ENCODE assay signal across 21 cellular contexts in the genomic region with DNA sequence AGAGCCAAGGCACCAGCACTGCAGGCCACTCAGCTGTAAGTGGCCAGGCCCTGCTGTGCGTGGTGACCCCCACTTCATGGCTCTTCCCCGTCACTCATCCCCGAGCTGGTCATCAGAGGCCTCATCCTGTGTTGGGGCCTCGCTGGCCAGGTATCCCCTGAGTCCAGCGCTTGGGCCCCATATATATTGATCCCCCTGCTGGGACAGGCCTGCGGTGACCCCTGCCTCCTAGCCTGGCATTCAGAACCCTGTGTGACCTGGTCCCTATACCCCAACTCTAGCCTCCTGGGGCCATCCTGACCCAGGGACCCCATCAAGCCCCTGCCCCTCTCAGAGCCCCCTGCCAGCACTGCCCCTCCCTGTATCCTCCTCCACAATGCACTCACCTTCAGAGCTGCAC. TPM values are rescaled to one million over a fixed set of nuclear protein-coding genes. Genes with fewer than 3 reads are reported as not detected.
DNase-seq lines count a peak whose midpoint lies in the region; ATAC-seq and TF ChIP-seq lines count a peak whose summit lies in the region.
"Had no signal": no experiment of that assay in that cellular context is flagged by ENCODE, and none has a peak within 500 bp of the region (broad histone marks: within the 10 kb centered on the region; RNA-seq: fewer than 3 reads in every experiment).

No MANE protein-coding gene starts in this region.

- H3F3A ChIP-seq in neural progenitor cell (ENCODE audit: low read depth) = peaks cover 19% of the 10 kb centered on the region

- peaks cover 7% of the 10 kb centered on the region for H3K36me3 Mint-ChIP-seq in activated CD4-positive, alpha-beta T cell treated with anti-CD3 and anti-CD28 coated beads, Interleukin-2, amount 10 ng/mL, durations not matched to agents 24 days and 14 days (ENCODE audit: low read depth)
- H3K36me3 Mint-ChIP-seq in CD8-positive, alpha-beta memory T cell = peaks cover 0 to 8% (median 0%) of the 10 kb centered on the region in 3 donors
- no peaks in the 10 kb centered on the region for H3K36me3 Mint-ChIP-seq in activated naive CD8-positive, alpha-beta T cell treated with anti-CD3 and anti-CD28 coated beads, Interleukin-2, amount 50 U/mL, for 24 hours (ENCODE audit: low read depth)
- no peaks in the 10 kb centered on the region for H3K36me3 Mint-ChIP-seq in neural progenitor cell

- no peaks in the 10 kb centered on the region for H3K9me3 ChIP-seq in CD8-positive, alpha-beta memory T cell (ENCODE audit: low read length)
- H3K9me3 ChIP-seq in neural progenitor cell (ENCODE audit: low read depth) = no peaks in the 10 kb centered on the region
- H3K9me3 ChIP-seq: gastroesophageal sphincter, SJSA1, upper lobe of left lung had no signal

- no peak overlapping the region for H3K9ac ChIP-seq in neural progenitor cell

- CTCF ChIA-PET in CD8-positive, alpha-beta memory T cell (lab: Charles Lee) = interaction anchor here (4.9 to 11.8 kb wide), 2 partner anchors 40 to 129 kb away, joined by 20 to 521 read pairs; a partner anchor contains a TSS

- H3K27me3 ChIP-seq in CD8-positive, alpha-beta memory T cell (ENCODE audit: insufficient read depth, low read length, poor library complexity, severe bottlenecking) = no peaks in the 10 kb centered on the region
- no peaks in the 10 kb centered on the region for H3K27me3 ChIP-seq in neural progenitor cell
- H3K27me3 ChIP-seq: brain microvascular endothelial cell, gastroesophageal sphincter, SJSA1, upper lobe of left lung had no signal

- no peak overlapping the region for H3K27ac ChIP-seq in CD8-positive, alpha-beta memory T cell (ENCODE audit: low read depth, low read length)
- H3K27ac ChIP-seq in neural progenitor cell = no peak overlapping the region
- H3K27ac ChIP-seq: brain microvascular endothelial cell, epithelial cell of prostate, SJSA1 had no signal

- H2AFZ ChIP-seq in neural progenitor cell (replicated peaks) = no peak overlapping the region

- no peak overlapping the region for H3K4me3 ChIP-seq in CD8-positive, alpha-beta memory T cell (ENCODE audit: low read length)
- H3K4me3 ChIP-seq in neural progenitor cell = no peak overlapping the region
- H3K4me3 ChIP-seq: gastroesophageal sphincter, SJSA1, upper lobe of left lung had no signal

- peaks cover 14% of the 10 kb centered on the region for H4K20me1 ChIP-seq in neural progenitor cell (ENCODE audit: low read depth)

- H3K4me3 Mint-ChIP-seq in activated CD4-positive, alpha-beta T cell treated with anti-CD3 and anti-CD28 coated beads, Interleukin-2, amount 10 ng/mL, durations not matched to agents 24 days and 14 days = peak overlapping the region; percentile 14
- H3K4me3 Mint-ChIP-seq in CD8-positive, alpha-beta memory T cell = peak overlapping the region in 6 of 7 donors; percentile 10 to 76 (median 38)
- no peak overlapping the region for H3K4me3 Mint-ChIP-seq in activated naive CD8-positive, alpha-beta T cell treated with anti-CD3 and anti-CD28 coated beads, Interleukin-2, amount 50 U/mL, for 24 hours
- H3K4me3 Mint-ChIP-seq in neural progenitor cell = peak overlapping the region; percentile 48

- ATAC-seq in activated naive CD8-positive, alpha-beta T cell treated with anti-CD3 and anti-CD28 coated beads, Interleukin-2, amount 50 U/mL, for 24 hours = no peak
- ATAC-seq in HG02610 (IDR thresholded peaks at IDR 0.05; ENCODE audit: unreplicated experiment) (no peak), HG03565 (IDR thresholded peaks at IDR 0.05; ENCODE audit: unreplicated experiment) (no peak)
- ATAC-seq: gastroesophageal sphincter, left ventricle myocardium superior had no signal

- H3K27me3 Mint-ChIP-seq in activated CD4-positive, alpha-beta T cell treated with anti-CD3 and anti-CD28 coated beads, Interleukin-2, amount 10 ng/mL, durations not matched to agents 24 days and 14 days = no peaks in the 10 kb centered on the region
- no peaks in the 10 kb centered on the region for H3K27me3 Mint-ChIP-seq in CD8-positive, alpha-beta memory T cell
- H3K27me3 Mint-ChIP-seq in activated naive CD8-positive, alpha-beta T cell treated with anti-CD3 and anti-CD28 coated beads, Interleukin-2, amount 50 U/mL, for 24 hours = no peaks in the 10 kb centered on the region
- peaks cover 8% of the 10 kb centered on the region for H3K27me3 Mint-ChIP-seq in neural progenitor cell (ENCODE audit: insufficient read depth, low read depth)

- intact Hi-C loops in activated CD4-positive, alpha-beta T cell treated with anti-CD3 and anti-CD28 coated beads, Interleukin-2, amount 10 ng/mL, durations not matched to agents 24 days and 14 days (cut with micrococcal nuclease) = no loop called here

- peaks cover 24% of the 10 kb centered on the region for H3K79me2 ChIP-seq in neural progenitor cell (ENCODE audit: low read depth)

- H3K36me3 ChIP-seq in CD8-positive, alpha-beta memory T cell (ENCODE audit: insufficient read depth, low read length) = no peaks in the 10 kb centered on the region
- no peaks in the 10 kb centered on the region for H3K36me3 ChIP-seq in neural progenitor cell
- H3K36me3 ChIP-seq: brain microvascular endothelial cell, SJSA1 had no signal

- no peak for DNase-seq in activated CD4-positive, alpha-beta T cell treated with anti-CD3 and anti-CD28 coated beads, Interleukin-2, amount 10 ng/mL, durations not matched to agents 24 days and 14 days
- DNase-seq in activated CD4-positive, alpha-beta T cell treated with anti-CD3 and anti-CD28 coated beads, Interleukin-2, amount 50 U/mL, for 4 hours = no peak
- no peak for DNase-seq in CD8-positive, alpha-beta memory T cell
- no peak for DNase-seq in activated naive CD8-positive, alpha-beta T cell treated with anti-CD3 and anti-CD28 coated beads, Interleukin-2, amount 50 U/mL, for 24 hours
- DNase-seq in neural progenitor cell (ENCODE audit: low spot score) (no peak), AG20443 (ENCODE audit: low spot score) (no peak)
- DNase-seq: activated CD4-positive, alpha-beta T cell treated with anti-CD3 and anti-CD28 coated beads, Interleukin-2, amount 50 U/mL, for 48 hours; activated gamma-delta T cell; brain microvascular endothelial cell; cortex of kidney; H7; left ventricle myocardium superior; NCI-H1048; NCI-H524; upper lobe of left lung had no signal

- H3K4me2 ChIP-seq in neural progenitor cell = no peak overlapping the region

- peak overlapping the region; percentile 55 for H3K27ac Mint-ChIP-seq in activated CD4-positive, alpha-beta T cell treated with anti-CD3 and anti-CD28 coated beads, Interleukin-2, amount 10 ng/mL, durations not matched to agents 24 days and 14 days
- H3K27ac Mint-ChIP-seq in CD8-positive, alpha-beta memory T cell = peak overlapping the region in 6 of 8 donors; percentile 68 to 97 (median 79)
- H3K27ac Mint-ChIP-seq in activated naive CD8-positive, alpha-beta T cell treated with anti-CD3 and anti-CD28 coated beads, Interleukin-2, amount 50 U/mL, for 24 hours = peak overlapping the region; percentile 67
- H3K27ac Mint-ChIP-seq in neural progenitor cell = peak overlapping the region; percentile 65

- H3K9me3 Mint-ChIP-seq in activated CD4-positive, alpha-beta T cell treated with anti-CD3 and anti-CD28 coated beads, Interleukin-2, amount 10 ng/mL, durations not matched to agents 24 days and 14 days = no peaks in the 10 kb centered on the region
- H3K9me3 Mint-ChIP-seq in CD8-positive, alpha-beta memory T cell = no peaks in the 10 kb centered on the region
- H3K9me3 Mint-ChIP-seq in activated naive CD8-positive, alpha-beta T cell treated with anti-CD3 and anti-CD28 coated beads, Interleukin-2, amount 50 U/mL, for 24 hours = no peaks in the 10 kb centered on the region
- H3K9me3 Mint-ChIP-seq in neural progenitor cell = no peaks in the 10 kb centered on the region

- no peak for TF ChIP-seq CTCF in neural progenitor cell (IDR thresholded peaks at IDR 0.05)

- H3K4me1 ChIP-seq in CD8-positive, alpha-beta memory T cell (ENCODE audit: insufficient read depth, low read length) = peaks cover 20% of the 10 kb centered on the region
- H3K4me1 ChIP-seq in neural progenitor cell = peaks cover 3% of the 10 kb centered on the region

- POLR2A ChIA-PET in CD8-positive, alpha-beta memory T cell (lab: Charles Lee) = no interaction called here

- H3K4me1 Mint-ChIP-seq in activated CD4-positive, alpha-beta T cell treated with anti-CD3 and anti-CD28 coated beads, Interleukin-2, amount 10 ng/mL, durations not matched to agents 24 days and 14 days = peaks cover 15% of the 10 kb centered on the region
- H3K4me1 Mint-ChIP-seq in CD8-positive, alpha-beta memory T cell = peaks cover 16 to 26% (median 20%) of the 10 kb centered on the region in 3 donors
- H3K4me1 Mint-ChIP-seq in activated naive CD8-positive, alpha-beta T cell treated with anti-CD3 and anti-CD28 coated beads, Interleukin-2, amount 50 U/mL, for 24 hours = peaks cover 18% of the 10 kb centered on the region
- H3K4me1 Mint-ChIP-seq in neural progenitor cell = peaks cover 37% of the 10 kb centered on the region

RNA-seq across cellular contexts. Expression of a gene that starts 12.7 kb away (rescaled TPM):
- 6.8 and 8.2 TPM in 2 replicates for total RNA-seq in activated CD4-positive, alpha-beta T cell treated with anti-CD3 and anti-CD28 coated beads, Interleukin-2, amount 10 ng/mL, durations not matched to agents 24 days and 14 days
- 1 to 10 TPM; 1.8 to 2.6 TPM for total RNA-seq in CD8-positive, alpha-beta memory T cell
- not detected for polyA plus RNA-seq in CD8-positive, alpha-beta memory T cell
- total RNA-seq in neural progenitor cell (ENCODE audit: low replicate concordance) = 2.0 and 3.0 TPM in 2 replicates
- total RNA-seq: SJSA1 had no signal

RNA-seq across cellular contexts. Expression of a gene that starts 30.0 kb away (rescaled TPM):
- total RNA-seq in activated CD4-positive, alpha-beta T cell treated with anti-CD3 and anti-CD28 coated beads, Interleukin-2, amount 10 ng/mL, durations not matched to agents 24 days and 14 days = 93.0 and 96.7 TPM in 2 replicates
- total RNA-seq in CD8-positive, alpha-beta memory T cell = 10 to 100 TPM; 59.1 to 67.8 TPM
- polyA plus RNA-seq in CD8-positive, alpha-beta memory T cell = 78.0 TPM
- total RNA-seq in neural progenitor cell (ENCODE audit: low replicate concordance) = 24.1 and 58.8 TPM in 2 replicates

RNA-seq across cellular contexts. Expression of a gene that starts 58.0 kb away (rescaled TPM):
- not detected in 2 replicates for total RNA-seq in activated CD4-positive, alpha-beta T cell treated with anti-CD3 and anti-CD28 coated beads, Interleukin-2, amount 10 ng/mL, durations not matched to agents 24 days and 14 days
- total RNA-seq in CD8-positive, alpha-beta memory T cell = not detected
- polyA plus RNA-seq in CD8-positive, alpha-beta memory T cell = not detected
- total RNA-seq in neural progenitor cell (ENCODE audit: low replicate concordance) = not detected in 2 replicates
- total RNA-seq: gastroesophageal sphincter, H7, left ventricle myocardium superior, pulmonary artery endothelial cell, SJSA1, upper lobe of left lung had no signal
